In the genomic region with DNA sequence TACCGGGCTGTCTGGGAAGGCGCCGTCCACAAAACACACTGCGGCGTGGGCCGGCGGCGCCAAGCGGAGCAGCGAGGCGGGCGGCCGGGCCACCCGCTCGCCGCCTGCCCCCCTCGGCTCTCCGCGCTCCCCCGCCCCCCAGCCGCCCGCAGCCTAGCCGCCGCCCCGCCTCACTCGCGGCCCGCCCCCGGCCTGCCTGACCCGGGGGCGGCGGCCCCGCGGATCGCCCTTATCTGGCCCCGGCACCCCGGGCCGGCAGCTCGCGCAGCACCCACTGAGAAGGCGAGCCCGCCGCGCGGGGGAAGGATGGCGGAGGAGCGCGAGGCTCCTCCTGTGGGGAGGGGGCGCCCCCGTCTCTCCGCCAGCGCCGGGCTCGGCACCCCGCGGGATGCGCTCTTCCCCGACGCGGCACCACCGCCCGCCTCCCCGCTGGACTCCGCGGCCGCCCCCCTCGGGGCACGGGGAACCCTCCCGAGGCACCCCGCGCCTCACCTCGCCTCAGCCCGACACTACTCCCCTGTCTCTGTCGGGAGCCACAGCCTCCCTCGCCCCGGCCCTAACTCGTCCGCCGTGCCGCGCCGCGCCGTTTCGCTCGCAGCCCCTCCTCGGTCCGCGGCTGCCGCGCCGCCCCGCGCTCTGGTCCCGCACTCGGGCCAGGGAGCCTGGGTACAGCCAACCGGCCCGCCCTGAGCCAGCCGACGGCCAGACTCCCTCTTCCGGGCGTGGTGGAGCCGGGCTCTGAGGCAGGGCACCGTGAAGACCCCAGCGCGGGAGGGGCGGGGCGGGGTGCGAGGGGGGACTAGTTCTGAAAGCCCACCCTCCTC, we compare ENCODE assay signal across 8 cellular contexts. TPM values are rescaled to one million over a fixed set of nuclear protein-coding genes. Genes with fewer than 3 reads are reported as not detected.
DNase-seq lines count a peak whose midpoint lies in the region; ATAC-seq, FAIRE-seq and TF ChIP-seq lines count a peak whose summit lies in the region.

No MANE protein-coding gene starts in this region.

- H3K4me3 ChIP-seq in LNCaP clone FGC (ENCODE audit: low read depth, low read length) = peak overlapping the region; percentile 64

- ATAC-seq in GM21786 (IDR thresholded peaks at IDR 0.05; ENCODE audit: unreplicated experiment) = peak; percentile 31

- TF ChIP-seq CTCF in GM10266 (IDR thresholded peaks at IDR 0.05; ENCODE audit: control insufficient read depth, insufficient read depth, low read depth, missing control alignments) (no peak), LNCaP clone FGC (IDR thresholded peaks at IDR 0.05; ENCODE audit: control insufficient read depth, extremely low read depth, insufficient read depth) (no peak)

- FAIRE-seq in HTR-8/SVneo (lab: Jason Lieb, UNC) = no peak

- DNase-seq in GM10266 (ENCODE audit: extremely low spot score) (peak; percentile 47), LNCaP clone FGC (ENCODE audit: low read depth) (no peak), lung microvascular endothelial cell (ENCODE audit: low read depth in 2 of 2) (peak; percentile 57 to 62), HTR-8/SVneo (ENCODE audit: insufficient read length, low spot score) (no peak)
- peak; percentile 18 to 39 for DNase-seq in activated CD4-positive, alpha-beta T cell treated with anti-CD3 and anti-CD28 coated beads, Interleukin-2, amount 50 U/mL, for 48 hours
- peak; percentile 25 for DNase-seq in effector CD4-positive, alpha-beta T cell
- DNase-seq in stimulated activated CD8-positive, alpha-beta memory T cell treated with anti-CD3 and anti-CD28 coated beads, Interleukin-4, amount 100 ng/mL, for 24 hours (ENCODE audit: low read depth) = peak; percentile 28

RNA-seq across cellular contexts. Expression of gene ATP11C, which starts 0.6 kb away (rescaled TPM):
- total RNA-seq in lung microvascular endothelial cell = 62.8 and 67.3 TPM in 2 replicates

RNA-seq across cellular contexts. Expression of gene CXorf66, which starts 33.0 kb away (rescaled TPM):
- not detected in 2 replicates for total RNA-seq in lung microvascular endothelial cell

Comparison
In these comparisons a context has a peak if more than half of its experiments do, and no peak if none do; other contexts are left out.
1. DNase-seq: peak in GM10266 (single experiment), activated CD4-positive, alpha-beta T cell treated with anti-CD3 and anti-CD28 coated beads, Interleukin-2, amount 50 U/mL, for 48 hours (2 of 2), effector CD4-positive, alpha-beta T cell (single experiment), lung microvascular endothelial cell (2 of 2) and stimulated activated CD8-positive, alpha-beta memory T cell treated with anti-CD3 and anti-CD28 coated beads, Interleukin-4, amount 100 ng/mL, for 24 hours (single experiment); none in LNCaP clone FGC (single experiment) and HTR-8/SVneo (single experiment).